In genomic region chr2:178325268-178325667, GRCh38 we compare ENCODE assay signal across 27 cellular contexts.
"Had no signal": no experiment of that assay in that cellular context is flagged by ENCODE, and none has a peak within 500 bp of the region (broad histone marks: within the 10 kb centered on the region; RNA-seq: fewer than 3 reads in every experiment).

No MANE protein-coding gene starts in this region.

- H3K36me3 ChIP-seq: stomach, suprapubic skin, thoracic aorta, thyroid gland, tibial artery, tibial nerve, transverse colon, upper lobe of left lung, upper lobe of right lung, uterus, vagina had no signal

- H3K4me1 ChIP-seq: stomach, suprapubic skin, testis, tibial nerve, upper lobe of right lung, uterus, vagina had no signal

- H3K4me3 ChIP-seq: stomach, suprapubic skin, testis, thoracic aorta, thyroid gland, tibial artery, tibial nerve, transverse colon, upper lobe of left lung, upper lobe of right lung, uterus, vagina had no signal

- FAIRE-seq: urothelium cell line had no signal

- DNase-seq: stimulated activated CD4-positive, alpha-beta T cell treated with anti-CD3 and anti-CD28 coated beads, Interleukin-2, amount 100 ng/mL, for 48 hours; stimulated activated CD4-positive, alpha-beta T cell treated with anti-CD3 and anti-CD28 coated beads, Interleukin-4, amount 100 ng/mL, for 1 hour; stimulated activated CD4-positive, alpha-beta T cell treated with anti-CD3 and anti-CD28 coated beads, Interleukin-4, amount 100 ng/mL, for 24 hours; stimulated activated CD4-positive, alpha-beta T cell treated with anti-CD3 and anti-CD28 coated beads, Interleukin-4, amount 100 ng/mL, for 4 hours; stimulated activated CD8-positive, alpha-beta memory T cell treated with anti-CD3 and anti-CD28 coated beads, Interleukin-4, amount 100 ng/mL, for 48 hours; stimulated activated naive B cell treated with anti-CD40 and anti-IgM and Interleukin-4, amounts not matched to agents 10 μg/mL and 1 μg/mL and 100 μg/mL, for 72 hours; stimulated activated naive CD4-positive, alpha-beta T cell; stimulated activated naive CD4-positive, alpha-beta T cell treated with Interleukin-2 at 50 U/mL for 16 hours; stimulated activated naive CD8-positive, alpha-beta T cell treated with anti-CD3 and anti-CD28 coated beads, Interleukin-15, amount 100 ng/mL, for 72 hours; stimulated activated naive CD8-positive, alpha-beta T cell treated with anti-CD3 and anti-CD28 coated beads, Interleukin-15, Interleukin-2, amounts not matched to agents 100 U/mL and 50 U/mL, for 24 hours; stomach; substantia nigra; testis; thyroid gland; tibial artery; transverse colon; trophoblast cell; upper lobe of left lung; upper lobe of right lung; uterus had no signal

- H3K9me3 ChIP-seq: stomach, suprapubic skin, testis, thoracic aorta, thyroid gland, tibial artery, tibial nerve, transverse colon, upper lobe of left lung, upper lobe of right lung, uterus, vagina had no signal

- ATAC-seq: stimulated activated effector memory CD8-positive, alpha-beta T cell treated with anti-CD3 and anti-CD28 coated beads, Interleukin-12 subunit alpha, Interleukin-12 subunit beta, amount 100 ng/mL, for 72 hours; stimulated activated memory B cell treated with anti-CD40 and anti-IgM and Interleukin-4, amounts not matched to agents 10 μg/mL and 1 μg/mL and 100 μg/mL, for 72 hours; stimulated activated naive B cell treated with anti-CD40 and anti-IgM and Interleukin-4, amounts not matched to agents 10 μg/mL and 1 μg/mL and 100 μg/mL, for 72 hours; stimulated activated naive CD8-positive, alpha-beta T cell treated with anti-CD3 and anti-CD28 coated beads, Interleukin-15, amount 100 ng/mL, for 72 hours; stimulated activated naive CD8-positive, alpha-beta T cell treated with anti-CD3 and anti-CD28 coated beads, Interleukin-15, Interleukin-2, amounts not matched to agents 100 U/mL and 50 U/mL, for 24 hours; upper lobe of right lung had no signal
